ENCODE assay signal across 16 cellular contexts in the genomic region with DNA sequence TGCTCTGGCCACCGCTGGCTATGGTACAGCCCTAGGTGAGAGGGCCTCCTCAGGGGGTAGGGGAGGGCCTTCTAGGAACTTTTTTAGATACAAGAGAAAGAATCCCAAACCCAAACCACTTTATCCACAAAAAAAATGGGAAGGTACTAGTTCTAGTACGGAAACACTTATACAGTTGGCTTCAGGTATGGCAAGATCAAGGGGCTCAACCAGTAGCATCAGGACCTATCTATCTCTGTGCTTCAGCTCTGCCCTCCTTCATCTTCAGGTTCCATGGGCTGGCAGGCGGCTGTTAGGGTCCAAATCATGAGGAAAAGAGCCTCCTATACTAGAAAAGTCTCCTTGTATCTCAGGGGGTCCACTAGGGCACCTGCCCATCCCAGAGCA. TPM values are rescaled to one million over a fixed set of nuclear protein-coding genes. Genes with fewer than 3 reads are reported as not detected.
A peak's percentile ranks its signal among the peaks of the same experiment; 100 is the strongest.
DNase-seq lines count a peak whose midpoint lies in the region; ATAC-seq, FAIRE-seq and TF ChIP-seq lines count a peak whose summit lies in the region.
"Had no signal": no experiment of that assay in that cellular context is flagged by ENCODE, and none has a peak within 500 bp of the region (broad histone marks: within the 10 kb centered on the region; RNA-seq: fewer than 3 reads in every experiment).

No MANE protein-coding gene starts in this region.

- H3K9ac ChIP-seq in GM12878 (ENCODE audit: control insufficient read depth, insufficient read depth, low read length): no peak overlapping the region
- H3K9ac ChIP-seq in neuronal stem cell (ENCODE audit: low read depth, low read length, poor library complexity): no peak overlapping the region

- H3K4ac ChIP-seq in neuronal stem cell (ENCODE audit: low read length): peak overlapping the region; percentile 66

- WGBS in GM12878 (ENCODE audit: insufficient coverage, insufficient replicate concordance, low lambda C conversion rate, missing lambda C conversion rate): 97% methylated on average over 3 of the region's 3 CpGs
- no CpG with 5 or more reads among the region's 3 CpGs for WGBS in neuronal stem cell (ENCODE audit: extremely low coverage in 2 of 2, insufficient read length in 2 of 2, insufficient replicate concordance in 1 of 2), 2 donors

- H3K79me1 ChIP-seq in neuronal stem cell (ENCODE audit: low read depth, low read length): peaks cover 3% of the 10 kb centered on the region

- H3K4me3 Mint-ChIP-seq in CD4-positive, alpha-beta T cell: peak overlapping the region; percentile 94
- H3K4me3 Mint-ChIP-seq in HFFc6: peak overlapping the region; percentile 92; the same call in 1 of the 2 replicates

- no peak for TF ChIP-seq EP300 in GM12878 (IDR thresholded peaks at IDR 0.05; ENCODE audit: borderline replicate concordance in 1 of 2, control insufficient read depth in 1 of 2, low read depth in 2 of 2, low read length in 2 of 2)

- no peak for TF ChIP-seq CTCF in CD4-positive, alpha-beta T cell (IDR thresholded peaks at IDR 0.05)
- TF ChIP-seq CTCF in HFFc6 (IDR thresholded peaks at IDR 0.05) (no peak), GM12878 (IDR thresholded peaks at IDR 0.05 in 2 of 3, conservative IDR thresholded peaks at IDR 0.05 in 1 of 3; ENCODE audit: control insufficient read depth in 2 of 3, extremely low read depth in 1 of 3, insufficient read depth in 1 of 3, low read depth in 3 of 3, low read length in 3 of 3) (no peak), left ventricle myocardium inferior (IDR thresholded peaks at IDR 0.05; ENCODE audit: borderline replicate concordance) (no peak)

- H2BK5ac ChIP-seq in neuronal stem cell (ENCODE audit: low read length): peak overlapping the region; percentile 82

- peak overlapping the region; percentile 55 for H3K23ac ChIP-seq in neuronal stem cell (ENCODE audit: low read depth, low read length, poor library complexity)

- H3K36me3 Mint-ChIP-seq in CD4-positive, alpha-beta T cell (ENCODE audit: low read depth): peaks cover 49% of the 10 kb centered on the region
- peaks cover 32% of the 10 kb centered on the region for H3K36me3 Mint-ChIP-seq in HFFc6 (ENCODE audit: low read depth)

- ATAC-seq in CD4-positive, alpha-beta T cell (ENCODE audit: poor library complexity): no peak
- ATAC-seq in GM12878 (no peak), GM19328 (IDR thresholded peaks at IDR 0.05; ENCODE audit: unreplicated experiment) (no peak)

- H3K27me3 Mint-ChIP-seq in CD4-positive, alpha-beta T cell: no peaks in the 10 kb centered on the region
- H3K27me3 Mint-ChIP-seq in HFFc6 (ENCODE audit: insufficient read depth): no peaks in the 10 kb centered on the region; the same call in 1 of the 2 replicates

- BruUV-seq in GM12878 (replicated peaks; lab: Mats Ljungman, UMichigan): no TSS peak

- no peak overlapping the region for H2BK12ac ChIP-seq in neuronal stem cell (ENCODE audit: low read length)

- POLR2A ChIA-PET in CD4-positive, alpha-beta T cell (lab: Charles Lee): no interaction called here
- POLR2A ChIA-PET in GM12878 (lab: Charles Lee): no interaction called here

- SMC1A ChIA-PET in GM12878 (lab: Charles Lee; ENCODE audit: uncharacterized antibody, unreplicated experiment): interaction anchor here (0.8 to 2.0 kb wide), 2 partner anchors 8 to 9 kb away, joined by 4 to 6 read pairs; partner anchors contain the start of gene C19orf53

- intact Hi-C loops in CD4-positive, alpha-beta T cell (cut with DNase I, micrococcal nuclease): no loop called here
- intact Hi-C loops in GM12878 (cut with micrococcal nuclease; ENCODE audit: unreplicated experiment): no loop called here
- intact Hi-C loops in left ventricle myocardium inferior (cut with micrococcal nuclease): no loop called here

- no peak for TF ChIP-seq POLR2A in GM12878 (IDR thresholded peaks at IDR 0.05; ENCODE audit: low read depth, low read length)

- H4K20me1 ChIP-seq in GM12878 (ENCODE audit: control insufficient read depth, insufficient read depth): no peaks in the 10 kb centered on the region

- H3K27me3 ChIP-seq in CD4-positive, alpha-beta T cell (ENCODE audit: control insufficient read depth, insufficient read depth, low read length): no peaks in the 10 kb centered on the region
- no peaks in the 10 kb centered on the region for H3K27me3 ChIP-seq in GM12878 (replicated peaks in 1 of 2; ENCODE audit: control insufficient read depth in 2 of 2, insufficient read depth in 2 of 2, low read length in 1 of 2)
- H3K27me3 ChIP-seq in neuronal stem cell (ENCODE audit: control insufficient read depth in 3 of 3, insufficient read depth in 3 of 3, low read depth in 1 of 3, low read length in 3 of 3): peaks cover 0 to 6% (median 0%) of the 10 kb centered on the region in 3 experiments
- no peaks in the 10 kb centered on the region for H3K27me3 ChIP-seq in left ventricle myocardium inferior (ENCODE audit: low read depth)

- peak overlapping the region; percentile 83 for H2AK5ac ChIP-seq in neuronal stem cell (ENCODE audit: low read depth, low read length)

- H2AFZ ChIP-seq in GM12878 (ENCODE audit: control insufficient read depth, low read depth, low read length) (no peak overlapping the region), neuronal stem cell (ENCODE audit: low read length) (no peak overlapping the region)

- peaks cover 21% of the 10 kb centered on the region for H3K4me1 Mint-ChIP-seq in CD4-positive, alpha-beta T cell (ENCODE audit: low read depth)
- peaks cover 18% of the 10 kb centered on the region for H3K4me1 Mint-ChIP-seq in HFFc6 (ENCODE audit: low read depth)

- FAIRE-seq in GM12878 (lab: Jason Lieb, UNC): no peak
- FAIRE-seq: bronchial epithelial cell had no signal

- peak overlapping the region; percentile 80 for H3K27ac Mint-ChIP-seq in CD4-positive, alpha-beta T cell
- peak overlapping the region; percentile 76; the same call in 1 of the 2 replicates for H3K27ac Mint-ChIP-seq in HFFc6
- H3K27ac Mint-ChIP-seq: endodermal cell had no signal

- H3K4me2 ChIP-seq in GM12878 (ENCODE audit: control insufficient read depth, insufficient read depth) (no peak overlapping the region; the same call in 1 of the 2 replicates), neuronal stem cell (ENCODE audit: insufficient read depth, low read length, poor library complexity, severe bottlenecking) (no peak overlapping the region)

- H3K14ac ChIP-seq in neuronal stem cell (ENCODE audit: low read length): no peak overlapping the region

- no peak overlapping the region for H3K18ac ChIP-seq in neuronal stem cell (ENCODE audit: low read length)

- RAD21 ChIA-PET in GM12878 (lab: Charles Lee; ENCODE audit: unreplicated experiment): no interaction called here

- H2BK120ac ChIP-seq in neuronal stem cell (ENCODE audit: low read depth, low read length): no peak overlapping the region

- H3K79me2 ChIP-seq in GM12878 (ENCODE audit: control insufficient read depth, insufficient read depth, low read length): peaks cover 19% of the 10 kb centered on the region

- H4K8ac ChIP-seq in neuronal stem cell (ENCODE audit: low read depth, low read length): no peak overlapping the region

- no peak for TF ChIP-seq RAD21 in GM12878 (IDR thresholded peaks at IDR 0.05; ENCODE audit: insufficient read depth, low read depth, low read length)

- H3K4me1 ChIP-seq in GM12878 (ENCODE audit: control insufficient read depth, insufficient read depth, low read length): no peaks in the 10 kb centered on the region
- peaks cover 0 to 5% of the 10 kb centered on the region in 2 donors for H3K4me1 ChIP-seq in neuronal stem cell (ENCODE audit: control insufficient read depth in 2 of 2, insufficient read depth in 1 of 2, low read depth in 1 of 2, low read length in 2 of 2)
- H3K4me1 ChIP-seq in left ventricle myocardium inferior: peaks cover 22% of the 10 kb centered on the region

- no peak overlapping the region for H3K27ac ChIP-seq in CD4-positive, alpha-beta T cell (ENCODE audit: low read depth, low read length)
- H3K27ac ChIP-seq in GM12878 (ENCODE audit: control insufficient read depth, insufficient read depth) (no peak overlapping the region), neuronal stem cell (replicated peaks; ENCODE audit: low read length) (no peak overlapping the region), left ventricle myocardium inferior (replicated peaks) (no peak overlapping the region)

- H4K91ac ChIP-seq in neuronal stem cell (ENCODE audit: low read depth, low read length, poor library complexity): no peak overlapping the region

- H3K4me3 ChIP-seq in GM12878 (0 out of 2 replicates have a peak overlapping the region, but pooled peaks have one; percentile 83), neuronal stem cell (ENCODE audit: low read length in 2 of 2) (no peak overlapping the region), left ventricle myocardium inferior (no peak overlapping the region)

- DNase-seq in CD4-positive, alpha-beta T cell: no peak
- DNase-seq in HFFc6: no peak
- no peak for DNase-seq in GM12878 (ENCODE audit: low read depth, low spot score)
- no peak for DNase-seq in neuronal stem cell (ENCODE audit: low spot score)
- no peak for DNase-seq in NCI-H1417 treated with DMSO at 0.1 percent for 48 hours (lab: John Stamatoyannopoulos, UW)
- DNase-seq in CD1c-positive myeloid dendritic cell (ENCODE audit: extremely low spot score): no peak
- DNase-seq in left ventricle myocardium inferior: no peak
- DNase-seq: activated effector memory CD4-positive, alpha-beta T cell treated with Interleukin-2 at 50 U/mL for 16 hours; foreskin melanocyte; GF-D8; midbrain; NCI-H446 treated with DMSO at 0.1 percent for 48 hours; OCI-M1 had no signal

- H3K36me3 ChIP-seq in GM12878 (ENCODE audit: control insufficient read depth in 2 of 2, insufficient read depth in 2 of 2, low read length in 1 of 2) (peaks cover 4 to 5% of the 10 kb centered on the region in 2 experiments; a peak in 3 of 4 replicates), neuronal stem cell (replicated peaks in 1 of 2; ENCODE audit: control insufficient read depth in 2 of 2, insufficient read depth in 2 of 2, low read length in 2 of 2) (peaks cover 21 to 30% of the 10 kb centered on the region in 2 donors), left ventricle myocardium inferior (peaks cover 53% of the 10 kb centered on the region)

- no peaks in the 10 kb centered on the region for H3K9me3 Mint-ChIP-seq in CD4-positive, alpha-beta T cell
- no peaks in the 10 kb centered on the region for H3K9me3 Mint-ChIP-seq in HFFc6

- no peaks in the 10 kb centered on the region for H3K9me3 ChIP-seq in CD4-positive, alpha-beta T cell (ENCODE audit: control insufficient read depth, low read length)
- H3K9me3 ChIP-seq in GM12878 (replicated peaks; ENCODE audit: control insufficient read depth, insufficient read depth, low read length): no peaks in the 10 kb centered on the region
- H3K9me3 ChIP-seq in neuronal stem cell (replicated peaks in 1 of 2; ENCODE audit: control insufficient read depth in 2 of 2, insufficient read depth in 1 of 2, low read depth in 1 of 2, low read length in 2 of 2): peaks cover 0 to 9% of the 10 kb centered on the region in 2 donors
- H3K9me3 ChIP-seq in left ventricle myocardium inferior (replicated peaks): no peaks in the 10 kb centered on the region

- in situ Hi-C loops in GM12878 (cut with MboI): no loop called here

- peak overlapping the region; percentile 64 for H2BK15ac ChIP-seq in neuronal stem cell (ENCODE audit: low read length)

- CTCF ChIA-PET in CD4-positive, alpha-beta T cell (lab: Charles Lee): no interaction called here
- CTCF ChIA-PET in GM12878 (lab: Yijun Ruan, JAX): no interaction called here

RNA-seq across cellular contexts. Expression of gene MRI1, which starts 1.8 kb away (rescaled TPM):
- total RNA-seq in CD4-positive, alpha-beta T cell: 10 to 100 TPM; 20.4 to 21.1 TPM
- total RNA-seq in HFFc6 (2021; fragmentation: NEBNext Ultra II Directional; extraction: Animal tissue kit (Norgen Biotek cat#: 25700)): 10 to 100 TPM; 31.3 to 34.7 (median 31.8) TPM
- 86.3 and 111 TPM in 2 replicates for total RNA-seq in GM12878 (2013; cell fraction: nucleolus; rRNA removed)
- total RNA-seq in GM12878 (2014; rRNA removed) (49.5 and 50.3 TPM in 2 replicates), GM12878 (2014; rRNA removed; fragmentation: Illumina TruSeq; extraction: Trizol) (17.0 and 17.2 TPM in 2 replicates), GM12878 (2021) (36.3 and 40.0 TPM in 2 replicates), left ventricle myocardium inferior (13.7 TPM)
- polyA plus RNA-seq in GM12878 (2011; ENCODE audit: low read depth): 6.0 TPM
- polyA plus RNA-seq in GM12878 (2011; rRNA removed) (16.6 and 28.2 TPM in 2 replicates), GM12878 (2014; fragmentation: Illumina TruSeq; extraction: Trizol) (14.3 and 18.5 TPM in 2 replicates), GM12878 (2014; fragmentation: Nextera tagmentation; extraction: Ambion mirVana) (1 to 10 TPM; 5.4 to 7.9 TPM), GM12878 (2014; rRNA removed) (46.4 and 51.1 TPM in 2 replicates), GM12878 (2016; fragmentation: Nextera tagmentation; extraction: Ambion mirVana) (10 to 100 TPM; 28.4 to 30.1 TPM)
- polyA plus RNA-seq in GM12878 (2011; cell fraction: cytosol; rRNA removed): 34.3 and 54.3 TPM in 2 replicates
- 259 and 261 TPM in 2 replicates for polyA plus RNA-seq in GM12878 (2011; cell fraction: nucleus; rRNA removed)
- 21.6 and 24.4 TPM in 2 replicates for polyA plus RNA-seq in GM12878 (2012)
- 10.5 and 22.7 TPM in 2 replicates for polyA minus RNA-seq in GM12878 (2011; rRNA and poly(A)+ RNA removed)
- 13.1 and 16.3 TPM in 2 replicates for polyA minus RNA-seq in GM12878 (2011; cell fraction: cytosol; rRNA and poly(A)+ RNA removed)
- 20.1 and 25.7 TPM in 2 replicates for polyA minus RNA-seq in GM12878 (2011; cell fraction: nucleus; rRNA and poly(A)+ RNA removed)
- 16.3 TPM for polyA plus RNA-seq in neuronal stem cell (2013, experiment 1 of 2)
- 17.0 TPM for polyA plus RNA-seq in neuronal stem cell (2013, experiment 2 of 2)

RNA-seq across cellular contexts. Expression of gene C19orf53, which starts 8.2 kb away (rescaled TPM):
- 100 to 1,000 TPM; 119 TPM for total RNA-seq in CD4-positive, alpha-beta T cell
- total RNA-seq in HFFc6 (2021; fragmentation: NEBNext Ultra II Directional; extraction: Animal tissue kit (Norgen Biotek cat#: 25700)): 100 to 1,000 TPM; 123 to 204 (median 172) TPM
- total RNA-seq in GM12878 (2013; cell fraction: nucleolus; rRNA removed): 15.6 and 16.0 TPM in 2 replicates
- total RNA-seq in GM12878 (2014; rRNA removed): 183 and 198 TPM in 2 replicates
- 120 and 138 TPM in 2 replicates for total RNA-seq in GM12878 (2014; rRNA removed; fragmentation: Illumina TruSeq; extraction: Trizol)
- 109 and 115 TPM in 2 replicates for total RNA-seq in GM12878 (2021)
- polyA plus RNA-seq in GM12878 (2011; ENCODE audit: low read depth): 219 TPM
- polyA plus RNA-seq in GM12878 (2011; rRNA removed): 99.9 and 186 TPM in 2 replicates
- polyA plus RNA-seq in GM12878 (2011; cell fraction: cytosol; rRNA removed): 225 and 239 TPM in 2 replicates
- polyA plus RNA-seq in GM12878 (2011; cell fraction: nucleus; rRNA removed): 81.5 and 116 TPM in 2 replicates
- polyA plus RNA-seq in GM12878 (2012): 194 and 199 TPM in 2 replicates
- 38.4 and 171 TPM in 2 replicates for polyA plus RNA-seq in GM12878 (2014; fragmentation: Illumina TruSeq; extraction: Trizol)
- polyA plus RNA-seq in GM12878 (2014; fragmentation: Nextera tagmentation; extraction: Ambion mirVana): 100 to 1,000 TPM; 392 to 449 TPM
- 250 and 253 TPM in 2 replicates for polyA plus RNA-seq in GM12878 (2014; rRNA removed)
- 100 to 1,000 TPM; 266 to 268 TPM for polyA plus RNA-seq in GM12878 (2016; fragmentation: Nextera tagmentation; extraction: Ambion mirVana)
- polyA minus RNA-seq in GM12878 (2011; rRNA and poly(A)+ RNA removed): 35.0 and 80.3 TPM in 2 replicates
- 41.4 and 51.9 TPM in 2 replicates for polyA minus RNA-seq in GM12878 (2011; cell fraction: cytosol; rRNA and poly(A)+ RNA removed)
- polyA minus RNA-seq in GM12878 (2011; cell fraction: nucleus; rRNA and poly(A)+ RNA removed): 9.3 and 19.9 TPM in 2 replicates
- 240 TPM for polyA plus RNA-seq in neuronal stem cell (2013, experiment 1 of 2)
- polyA plus RNA-seq in neuronal stem cell (2013, experiment 2 of 2): 222 TPM
- total RNA-seq in left ventricle myocardium inferior: 97.7 TPM

RNA-seq across cellular contexts. Expression of gene ZSWIM4, which starts 29.2 kb away (rescaled TPM):
- total RNA-seq in CD4-positive, alpha-beta T cell: 1 to 10 TPM; 3.5 to 3.8 TPM
- 1 to 10 TPM; 5.0 to 6.0 (median 5.2) TPM for total RNA-seq in HFFc6 (2021; fragmentation: NEBNext Ultra II Directional; extraction: Animal tissue kit (Norgen Biotek cat#: 25700))
- 12.5 and 13.0 TPM in 2 replicates for total RNA-seq in GM12878 (2013; cell fraction: nucleolus; rRNA removed)
- 3.1 TPM in 2 replicates for total RNA-seq in GM12878 (2014; rRNA removed)
- 1.1 and 1.2 TPM in 2 replicates for total RNA-seq in GM12878 (2014; rRNA removed; fragmentation: Illumina TruSeq; extraction: Trizol)
- 11.1 and 12.2 TPM in 2 replicates for total RNA-seq in GM12878 (2021)
- polyA plus RNA-seq in GM12878 (2011; ENCODE audit: low read depth): 1.1 TPM
- 0.66 and 1.3 TPM in 2 replicates for polyA plus RNA-seq in GM12878 (2011; rRNA removed)
- 2.6 TPM in 2 replicates for polyA plus RNA-seq in GM12878 (2011; cell fraction: cytosol; rRNA removed)
- polyA plus RNA-seq in GM12878 (2011; cell fraction: nucleus; rRNA removed): 3.2 and 4.0 TPM in 2 replicates
- 4.9 and 6.1 TPM in 2 replicates for polyA plus RNA-seq in GM12878 (2012)
- polyA plus RNA-seq in GM12878 (2014; fragmentation: Illumina TruSeq; extraction: Trizol): 1.6 and 2.2 TPM in 2 replicates
- not detected for polyA plus RNA-seq in GM12878 (2014; fragmentation: Nextera tagmentation; extraction: Ambion mirVana)
- 5.1 and 5.6 TPM in 2 replicates for polyA plus RNA-seq in GM12878 (2014; rRNA removed)
- 1 to 10 TPM in 1 of 2 experiments, under 1 TPM in 1; 0.73 to 1.2 TPM for polyA plus RNA-seq in GM12878 (2016; fragmentation: Nextera tagmentation; extraction: Ambion mirVana)
- polyA minus RNA-seq in GM12878 (2011; rRNA and poly(A)+ RNA removed): 1.8 and 5.0 TPM in 2 replicates
- 3.1 and 3.2 TPM in 2 replicates for polyA minus RNA-seq in GM12878 (2011; cell fraction: cytosol; rRNA and poly(A)+ RNA removed)
- 1.9 and 2.9 TPM in 2 replicates for polyA minus RNA-seq in GM12878 (2011; cell fraction: nucleus; rRNA and poly(A)+ RNA removed)
- polyA plus RNA-seq in neuronal stem cell (2013, experiment 1 of 2): 16.2 TPM
- 16.7 TPM for polyA plus RNA-seq in neuronal stem cell (2013, experiment 2 of 2)
- 2.6 TPM for total RNA-seq in left ventricle myocardium inferior
